ENCODE assay signal across 7 cellular contexts in the genomic region with DNA sequence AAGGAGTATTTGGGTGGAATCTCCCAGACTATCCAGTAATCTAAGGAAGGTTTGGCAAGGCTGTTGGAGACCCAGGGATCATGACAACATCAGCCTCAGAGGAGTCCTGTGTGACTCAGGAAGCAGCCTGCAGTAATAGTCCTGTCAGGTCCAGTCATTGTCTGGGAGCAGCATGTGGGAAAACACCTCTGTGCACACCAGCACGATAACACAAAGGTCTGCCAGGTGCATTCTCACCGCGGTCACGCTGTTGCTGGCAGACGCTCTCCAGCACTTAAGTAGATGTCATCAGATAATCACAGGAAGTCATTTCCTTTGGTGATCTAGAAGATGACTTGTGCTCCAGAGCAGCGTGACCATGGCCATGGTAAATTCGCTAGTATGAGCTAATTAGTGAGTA.
DNase-seq lines count a peak whose midpoint lies in the region; ATAC-seq and TF ChIP-seq lines count a peak whose summit lies in the region.

No MANE protein-coding gene starts in this region.

- H3K36me3 ChIP-seq in trophoblast cell (ENCODE audit: control insufficient read depth in 1 of 2, insufficient read depth in 2 of 2, low read length in 2 of 2) (no peaks in the 10 kb centered on the region), ascending aorta (no peaks in the 10 kb centered on the region)

- no peaks in the 10 kb centered on the region for H3K27me3 Mint-ChIP-seq in activated T-cell treated with anti-CD3 and anti-CD28 coated beads, Interleukin-2, amount 50 U/mL, for 24 hours
- H3K27me3 Mint-ChIP-seq in mesothelial cell of epicardium (ENCODE audit: low read depth) = no peaks in the 10 kb centered on the region

- DNase-seq in HT-29 (ENCODE audit: low spot score) (peak; percentile 55), trophoblast cell (peak; percentile 87 to 97), ascending aorta (ENCODE audit: low spot score in 2 of 2) (no peak), mesothelial cell of epicardium (ENCODE audit: low spot score in 2 of 2, unreplicated experiment in 2 of 2) (no peak)
- DNase-seq in activated T-cell treated with anti-CD3 and anti-CD28 coated beads, Interleukin-2, amount 50 U/mL, for 24 hours = peak; percentile 35

- no CpG with 5 or more reads among the region's 7 CpGs for whole genome bisulfite sequencing in trophoblast cell (ENCODE audit: extremely low coverage, insufficient coverage, insufficient read length)

- H3K27me3 ChIP-seq in trophoblast cell (ENCODE audit: insufficient read depth, low read length) = no peaks in the 10 kb centered on the region
- H3K27me3 ChIP-seq in ascending aorta = no peaks in the 10 kb centered on the region

- H3K4me2 ChIP-seq in trophoblast cell (ENCODE audit: low read length) = no peak overlapping the region

- H3K4me3 ChIP-seq in trophoblast cell (ENCODE audit: low read depth, low read length) = no peak overlapping the region
- H3K4me3 ChIP-seq in ascending aorta = no peak overlapping the region

- H2BK12ac ChIP-seq in trophoblast cell (ENCODE audit: low read length) = no peak overlapping the region

- peaks cover 2% of the 10 kb centered on the region for H3K9me3 Mint-ChIP-seq in activated T-cell treated with anti-CD3 and anti-CD28 coated beads, Interleukin-2, amount 50 U/mL, for 24 hours
- peaks cover 6% of the 10 kb centered on the region for H3K9me3 Mint-ChIP-seq in mesothelial cell of epicardium

- no peak overlapping the region for H3K23ac ChIP-seq in trophoblast cell (ENCODE audit: low read length)

- no peaks in the 10 kb centered on the region for H3K79me2 ChIP-seq in trophoblast cell (ENCODE audit: control insufficient read depth, insufficient read depth, low read length, poor library complexity)

- H3K9me3 ChIP-seq in trophoblast cell (ENCODE audit: insufficient read depth, low read depth, low read length) (no peaks in the 10 kb centered on the region), ascending aorta (no peaks in the 10 kb centered on the region)

- H3K4me3 Mint-ChIP-seq in activated T-cell treated with anti-CD3 and anti-CD28 coated beads, Interleukin-2, amount 50 U/mL, for 24 hours = no peak overlapping the region
- no peak overlapping the region for H3K4me3 Mint-ChIP-seq in mesothelial cell of epicardium

- H3K14ac ChIP-seq in trophoblast cell (ENCODE audit: low read length) = no peak overlapping the region

- peak; percentile 69 for ATAC-seq in GM19043 (IDR thresholded peaks at IDR 0.05; ENCODE audit: low read depth, unreplicated experiment)
- no peak for ATAC-seq in HG02588 (IDR thresholded peaks at IDR 0.05; ENCODE audit: unreplicated experiment)

- no peak overlapping the region for H4K8ac ChIP-seq in trophoblast cell (ENCODE audit: low read depth, low read length)

- H3K27ac ChIP-seq in trophoblast cell (ENCODE audit: low read depth, low read length) (no peak overlapping the region), ascending aorta (no peak overlapping the region)

- H4K91ac ChIP-seq in trophoblast cell (ENCODE audit: low read depth, low read length) = no peak overlapping the region

- no peak overlapping the region for H3K18ac ChIP-seq in trophoblast cell (ENCODE audit: low read length)

- TF ChIP-seq CTCF in ascending aorta (IDR thresholded peaks at IDR 0.05) (no peak), mesothelial cell of epicardium (IDR thresholded peaks at IDR 0.05; ENCODE audit: unreplicated experiment) (no peak)

- H3K4ac ChIP-seq in trophoblast cell (ENCODE audit: low read depth, low read length) = no peak overlapping the region

- no peak overlapping the region for H2AFZ ChIP-seq in trophoblast cell (ENCODE audit: insufficient read depth, low read length, poor library complexity)

- no peak overlapping the region for H2AK5ac ChIP-seq in trophoblast cell (ENCODE audit: low read length)

- no peak overlapping the region for H4K12ac ChIP-seq in trophoblast cell (ENCODE audit: low read depth, low read length)

- H3K4me1 Mint-ChIP-seq in activated T-cell treated with anti-CD3 and anti-CD28 coated beads, Interleukin-2, amount 50 U/mL, for 24 hours (ENCODE audit: low read depth) = peaks cover 24% of the 10 kb centered on the region
- peaks cover 13% of the 10 kb centered on the region for H3K4me1 Mint-ChIP-seq in mesothelial cell of epicardium

- no peaks in the 10 kb centered on the region for H3K36me3 Mint-ChIP-seq in activated T-cell treated with anti-CD3 and anti-CD28 coated beads, Interleukin-2, amount 50 U/mL, for 24 hours (ENCODE audit: low read depth)
- no peaks in the 10 kb centered on the region for H3K36me3 Mint-ChIP-seq in mesothelial cell of epicardium

- intact Hi-C loops in ascending aorta (cut with DNase I) = no loop called here

- no peak overlapping the region for H2BK120ac ChIP-seq in trophoblast cell (ENCODE audit: insufficient read depth, low read length, poor library complexity)

- H3K4me1 ChIP-seq in trophoblast cell (ENCODE audit: control insufficient read depth in 1 of 2, insufficient read depth in 2 of 2, low read length in 2 of 2) (no peaks in the 10 kb centered on the region), ascending aorta (no peaks in the 10 kb centered on the region)

- no peaks in the 10 kb centered on the region for H3K79me1 ChIP-seq in trophoblast cell (ENCODE audit: low read length)

- no peak overlapping the region for H2BK5ac ChIP-seq in trophoblast cell (ENCODE audit: low read depth, low read length, poor library complexity)

- no peak overlapping the region for H3K9ac ChIP-seq in trophoblast cell (ENCODE audit: low read length)

- H3K27ac Mint-ChIP-seq in activated T-cell treated with anti-CD3 and anti-CD28 coated beads, Interleukin-2, amount 50 U/mL, for 24 hours = no peak overlapping the region
- H3K27ac Mint-ChIP-seq in mesothelial cell of epicardium = no peak overlapping the region

Comparison
In these comparisons a context has a peak if more than half of its experiments do, and no peak if none do; other contexts are left out.
1. DNase-seq: peak in HT-29 (single experiment), activated T-cell treated with anti-CD3 and anti-CD28 coated beads, Interleukin-2, amount 50 U/mL, for 24 hours (single experiment) and trophoblast cell (2 of 2); none in ascending aorta (0 of 2) and mesothelial cell of epicardium (0 of 2).